8 cellular contexts compared by ENCODE assay signal in genomic region chr10:110208614-110209398, GRCh38. TPM values are rescaled to one million over a fixed set of nuclear protein-coding genes. Genes with fewer than 3 reads are reported as not detected.
A peak's percentile ranks its signal among the peaks of the same experiment; 100 is the strongest.
DNase-seq lines count a peak whose midpoint lies in the region; ATAC-seq, FAIRE-seq and TF ChIP-seq lines count a peak whose summit lies in the region.

No MANE protein-coding gene starts in this region.

- peak; percentile 2 for ATAC-seq in activated CD4-positive, alpha-beta T cell treated with anti-CD3 and anti-CD28 coated beads for 36 hours
- no peak for ATAC-seq in HG03432 (IDR thresholded peaks at IDR 0.05; ENCODE audit: unreplicated experiment)

- peak; percentile 51 for DNase-seq in activated CD4-positive, alpha-beta T cell treated with anti-CD3 and anti-CD28 coated beads for 36 hours
- no peak for DNase-seq in activated CD4-positive, alpha-beta T cell treated with anti-CD3 and anti-CD28 coated beads for 1 hour
- DNase-seq in NOMO-1 treated with DMSO at 0.1 percent for 48 hours (lab: John Stamatoyannopoulos, UW; ENCODE audit: unreplicated experiment) (peak; percentile 49), adrenal gland (peak; percentile 46 to 68 (median 53)), left ventricle myocardium inferior (peak; percentile 36), prostate gland (ENCODE audit: low spot score) (peak; percentile 24), H54 (ENCODE audit: insufficient read length, low spot score) (no peak)

- peak overlapping the region; percentile 89 for H3K27ac Mint-ChIP-seq in activated CD4-positive, alpha-beta T cell treated with anti-CD3 and anti-CD28 coated beads for 36 hours

- peaks cover 39% of the 10 kb centered on the region for H3K4me1 Mint-ChIP-seq in activated CD4-positive, alpha-beta T cell treated with anti-CD3 and anti-CD28 coated beads for 36 hours

- FAIRE-seq in H54 (lab: Jason Lieb, UNC), result no peak

- H3K4me3 Mint-ChIP-seq in activated CD4-positive, alpha-beta T cell treated with anti-CD3 and anti-CD28 coated beads for 36 hours, result peak overlapping the region; percentile 86

- H3K36me3 ChIP-seq in adrenal gland (replicated peaks in 1 of 2) (no peaks in the 10 kb centered on the region), left ventricle myocardium inferior (no peaks in the 10 kb centered on the region), prostate gland (no peaks in the 10 kb centered on the region)

- POLR2A ChIA-PET in activated CD4-positive, alpha-beta T cell treated with anti-CD3 and anti-CD28 coated beads for 36 hours (lab: Charles Lee), result interaction anchor here (0.6 to 3.5 kb wide), 6 partner anchors 11 to 294 kb away, joined by 3 to 17 read pairs (median 4); no protein-coding TSS in a partner anchor

- intact Hi-C loops in activated CD4-positive, alpha-beta T cell treated with anti-CD3 and anti-CD28 coated beads for 36 hours (cut with DNase I, micrococcal nuclease), result loop anchor here (1.0 to 5.0 kb wide), 8 partner anchors 13 to 327 kb away; partner anchors contain the start of gene SMNDC1 (in 2 of the 2)
- intact Hi-C loops in adrenal gland (cut with DNase I) (no loop called here), left ventricle myocardium inferior (cut with micrococcal nuclease) (loop anchor here (10.0 kb wide), 1 partner anchor 64 kb away; no protein-coding TSS in a partner anchor), prostate gland (cut with DNase I) (loop anchor here (2.0 to 10.0 kb wide), 4 partner anchors 70 to 324 kb away; partner anchors contain the start of gene XPNPEP1)

- H3K4me1 ChIP-seq in adrenal gland (replicated peaks in 1 of 2) (peaks cover 0 to 16% of the 10 kb centered on the region in 2 donors), left ventricle myocardium inferior (peaks cover 55% of the 10 kb centered on the region), prostate gland (replicated peaks) (peaks cover 3% of the 10 kb centered on the region)

- H3K27me3 Mint-ChIP-seq in activated CD4-positive, alpha-beta T cell treated with anti-CD3 and anti-CD28 coated beads for 36 hours, result no peaks in the 10 kb centered on the region

- no peak for TF ChIP-seq CTCF in adrenal gland (IDR thresholded peaks at IDR 0.05)
- no peak for TF ChIP-seq CTCF in left ventricle myocardium inferior (IDR thresholded peaks at IDR 0.05; ENCODE audit: borderline replicate concordance)
- TF ChIP-seq CTCF in prostate gland (IDR thresholded peaks at IDR 0.05), result peak in 1 of 4 experiments; percentile 19

- no peaks in the 10 kb centered on the region for H3K9me3 Mint-ChIP-seq in activated CD4-positive, alpha-beta T cell treated with anti-CD3 and anti-CD28 coated beads for 36 hours (ENCODE audit: low read depth)

- 0 to 1% (median 0%) methylated on average over 35 to 44 of the region's 44 CpGs for WGBS in adrenal gland, 4 donors
- WGBS in prostate gland, result under 1% methylated on average over 42 of the region's 44 CpGs

- H3K27me3 ChIP-seq in adrenal gland (no peaks in the 10 kb centered on the region), left ventricle myocardium inferior (ENCODE audit: low read depth) (no peaks in the 10 kb centered on the region), prostate gland (replicated peaks; ENCODE audit: insufficient read depth) (no peaks in the 10 kb centered on the region)

- no peak for TF ChIP-seq POLR2A in adrenal gland (IDR thresholded peaks at IDR 0.05)
- no peak for TF ChIP-seq POLR2A in prostate gland (IDR thresholded peaks at IDR 0.05)
- TF ChIP-seq POLR2A in H54 (IDR thresholded peaks at IDR 0.05; ENCODE audit: low read depth, low read length), result no peak

- H3K27ac ChIP-seq in adrenal gland, result peak overlapping the region; percentile 50 to 98 (median 97)
- H3K27ac ChIP-seq in left ventricle myocardium inferior (replicated peaks), result peak overlapping the region; percentile 96
- peak overlapping the region; percentile 81 to 91 for H3K27ac ChIP-seq in prostate gland

- peaks cover 3% of the 10 kb centered on the region for H3K36me3 Mint-ChIP-seq in activated CD4-positive, alpha-beta T cell treated with anti-CD3 and anti-CD28 coated beads for 36 hours (ENCODE audit: low read depth)

- H3K9me3 ChIP-seq in adrenal gland (replicated peaks in 1 of 3) (no peaks in the 10 kb centered on the region), left ventricle myocardium inferior (replicated peaks) (no peaks in the 10 kb centered on the region), prostate gland (no peaks in the 10 kb centered on the region)

- CTCF ChIA-PET in activated CD4-positive, alpha-beta T cell treated with anti-CD3 and anti-CD28 coated beads for 36 hours (lab: Charles Lee), result interaction anchor here (0.7 to 9.6 kb wide), 14 partner anchors 13 to 301 kb away, joined by 3 to 154 read pairs (median 5); no protein-coding TSS in a partner anchor

- peak overlapping the region; percentile 50 to 69 (median 60) for H3K4me3 ChIP-seq in adrenal gland
- H3K4me3 ChIP-seq in left ventricle myocardium inferior, result peak overlapping the region; percentile 78
- peak overlapping the region; percentile 69 to 70 for H3K4me3 ChIP-seq in prostate gland

RNA-seq across cellular contexts. Expression of gene MXI1, which starts 1.4 kb away (rescaled TPM):
- 10 to 100 TPM; 49.7 to 75.7 TPM for total RNA-seq in activated CD4-positive, alpha-beta T cell treated with anti-CD3 and anti-CD28 coated beads for 36 hours
- total RNA-seq in adrenal gland (10 to 100 TPM; 27.8 to 69.8 (median 45.1) TPM), left ventricle myocardium inferior (60.0 TPM), prostate gland (10 to 100 TPM; 36.3 to 83.3 TPM)
- polyA plus RNA-seq in adrenal gland, result 10 to 100 TPM; 22.6 to 33.8 (median 29.4) TPM

Comparison
In these comparisons a context has a peak if more than half of its experiments do, and no peak if none do; other contexts are left out.
1. DNase-seq: peak in activated CD4-positive, alpha-beta T cell treated with anti-CD3 and anti-CD28 coated beads for 36 hours (single experiment), NOMO-1 treated with DMSO at 0.1 percent for 48 hours (single experiment), adrenal gland (7 of 7), left ventricle myocardium inferior (single experiment) and prostate gland (single experiment); none in activated CD4-positive, alpha-beta T cell treated with anti-CD3 and anti-CD28 coated beads for 1 hour (single experiment) and H54 (single experiment).
2. intact Hi-C loops: an anchor here in activated CD4-positive, alpha-beta T cell treated with anti-CD3 and anti-CD28 coated beads for 36 hours (1.0 to 5.0 kb wide), left ventricle myocardium inferior (10.0 kb wide) and prostate gland (2.0 to 10.0 kb wide); none called in adrenal gland.
3. Peak in every context shown above with its lines, with median percentiles within 50 percentile points of each other: H3K27ac ChIP-seq and H3K4me3 ChIP-seq.